In the genomic region with DNA sequence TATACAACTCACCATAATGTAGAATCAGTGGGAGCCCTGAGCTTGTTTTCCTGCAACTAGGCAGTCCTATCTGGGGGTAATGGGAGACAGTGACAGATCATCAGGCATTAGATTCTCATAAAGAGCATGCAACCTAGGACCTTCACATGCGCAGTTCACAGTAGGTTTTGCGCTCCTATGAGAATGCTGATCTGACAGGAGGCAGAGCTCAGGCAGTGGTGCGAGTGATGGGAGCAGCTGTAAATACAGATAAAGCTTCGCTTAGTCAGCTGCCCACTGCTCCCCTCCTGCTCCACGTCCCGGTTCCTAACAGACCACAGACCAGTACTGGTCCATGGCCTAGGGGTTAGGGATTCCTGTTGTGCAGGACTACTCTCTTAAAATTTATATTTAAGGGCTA, we compare ENCODE assay signal across 8 cellular contexts.
"Had no signal": no experiment of that assay in that cellular context is flagged by ENCODE, and none has a peak within 500 bp of the region (broad histone marks: within the 10 kb centered on the region; RNA-seq: fewer than 3 reads in every experiment).

No MANE protein-coding gene starts in this region.

- ATAC-seq: GM12878 had no signal

- DNase-seq: GDM1, GF-D8 had no signal

- H3K4me3 ChIP-seq: GM12878 had no signal

- FAIRE-seq: G401.6, GM12878, GM12891, GM12892, GM18507, GM19239 had no signal
